In the genomic region with DNA sequence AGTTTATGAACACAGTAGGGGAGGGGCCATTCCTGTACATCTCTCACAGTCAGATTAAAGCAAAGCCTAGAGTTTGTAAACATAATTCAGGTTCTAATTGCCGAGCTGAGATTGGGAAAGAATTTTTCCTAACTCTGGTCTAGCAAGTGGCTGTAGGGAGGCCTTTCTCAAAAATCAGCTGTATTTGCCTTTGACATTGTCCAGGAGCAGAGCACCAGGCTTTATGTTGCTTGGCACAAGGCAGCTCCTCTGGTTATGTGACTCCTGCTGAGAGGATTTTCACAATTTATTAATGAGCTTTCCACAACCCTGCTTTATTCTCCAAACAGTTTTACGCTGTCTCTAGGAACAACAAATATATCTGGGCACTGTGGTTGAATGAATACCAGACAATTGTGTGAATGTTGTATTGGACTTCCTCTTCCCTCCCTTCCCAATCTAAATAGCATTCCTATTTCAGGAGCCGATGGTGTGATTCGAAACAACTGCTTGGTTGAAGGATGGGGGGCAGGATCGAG, we compare ENCODE assay signal across 19 cellular contexts. TPM values are rescaled to one million over a fixed set of nuclear protein-coding genes. Genes with fewer than 3 reads are reported as not detected.
DNase-seq lines count a peak whose midpoint lies in the region; ATAC-seq, FAIRE-seq and TF ChIP-seq lines count a peak whose summit lies in the region.
"Had no signal": no experiment of that assay in that cellular context is flagged by ENCODE, and none has a peak within 500 bp of the region (broad histone marks: within the 10 kb centered on the region; RNA-seq: fewer than 3 reads in every experiment).

No MANE protein-coding gene starts in this region.

- in situ Hi-C loops in HepG2 (cut with HindIII; ENCODE audit: extremely low pct_ligation_motif_present, low pct_unique_long_range_greater_than_20kb): no loop called here

- H3K4me3 ChIP-seq in HepG2 (replicated peaks in 1 of 3; ENCODE audit: insufficient read depth in 1 of 3, low read depth in 2 of 3, low read length in 3 of 3) (no peak overlapping the region), right lobe of liver (no peak overlapping the region)
- H3K4me3 ChIP-seq: SJCRH30 had no signal

- peaks cover 4 to 33% of the 10 kb centered on the region in 2 experiments for H3K36me3 ChIP-seq in HepG2 (replicated peaks in 1 of 2; ENCODE audit: control insufficient read depth in 1 of 2, insufficient read depth in 2 of 2, low read length in 2 of 2)
- H3K36me3 ChIP-seq in right lobe of liver: peaks cover 0 to 39% (median 4%) of the 10 kb centered on the region in 4 donors

- H3K4me2 ChIP-seq in HepG2 (ENCODE audit: low read depth, low read length): no peak overlapping the region

- H3K27ac ChIP-seq in HepG2 (ENCODE audit: extremely low read length, insufficient read depth, low read length): no peak overlapping the region
- no peak overlapping the region for H3K27ac ChIP-seq in right lobe of liver
- H3K27ac ChIP-seq: C4-2B, RWPE1, SJCRH30 had no signal

- no peak overlapping the region for H3K4me3 Mint-ChIP-seq in nephron progenitor cell

- no peak for TF ChIP-seq RAD21 in HepG2 (CRISPR knock-in tag; IDR thresholded peaks at IDR 0.05)

- no peak overlapping the region for H2AFZ ChIP-seq in HepG2 (ENCODE audit: low read length)

- peak overlapping the region; percentile 63 for H3K27ac Mint-ChIP-seq in nephron progenitor cell

- no peak for FAIRE-seq in HepG2 (lab: Jason Lieb, UNC)
- FAIRE-seq: H54 had no signal

- H3K36me3 Mint-ChIP-seq in nephron progenitor cell (ENCODE audit: low read depth): peaks cover 47% of the 10 kb centered on the region

- H3K27me3 Mint-ChIP-seq in nephron progenitor cell (ENCODE audit: low read depth, poor library complexity): no peaks in the 10 kb centered on the region

- POLR2A ChIA-PET in HepG2 (lab: Yijun Ruan, JAX): no interaction called here

- ATAC-seq in HepG2: no peak
- ATAC-seq in right lobe of liver: no peak
- ATAC-seq: PC-3 had no signal

- 94% methylated on average over 5 of the region's 5 CpGs for WGBS in HepG2 (ENCODE audit: low lambda C conversion rate)
- 75% methylated on average over 5 of the region's 5 CpGs for WGBS in right lobe of liver (ENCODE audit: insufficient coverage, low coverage, low lambda C conversion rate, missing lambda C conversion rate)

- TF ChIP-seq EP300 in HepG2 (IDR thresholded peaks at IDR 0.05; ENCODE audit: low read depth in 2 of 2, low read length in 2 of 2): no peak
- TF ChIP-seq EP300 in HepG2 (CRISPR knock-in tag; IDR thresholded peaks at IDR 0.05; ENCODE audit: borderline replicate concordance): no peak

- H3K9me3 ChIP-seq in HepG2 (ENCODE audit: low read length) (no peaks in the 10 kb centered on the region), right lobe of liver (no peaks in the 10 kb centered on the region)
- H3K9me3 ChIP-seq: SJCRH30 had no signal

- H3K9me3 Mint-ChIP-seq in nephron progenitor cell: no peaks in the 10 kb centered on the region

- H3K9ac ChIP-seq in HepG2 (ENCODE audit: insufficient read depth, low read depth, low read length): no peak overlapping the region

- TF ChIP-seq CTCF in HepG2 (CRISPR knock-in tag; IDR thresholded peaks at IDR 0.05) (no peak), right lobe of liver (IDR thresholded peaks at IDR 0.05) (no peak), nephron progenitor cell (IDR thresholded peaks at IDR 0.05) (no peak)

- H4K20me1 ChIP-seq in HepG2 (ENCODE audit: insufficient read depth, low read length): no peaks in the 10 kb centered on the region; the same call in 1 of the 2 replicates

- CTCF ChIA-PET in HepG2 (lab: Yijun Ruan, JAX; ENCODE audit: low intra/inter-chr PET ratio, low total read pairs): no interaction called here

- no peaks in the 10 kb centered on the region for H3K4me1 Mint-ChIP-seq in nephron progenitor cell

- TSS peak; percentile 3 for BruUV-seq in HepG2 (replicated peaks; lab: Mats Ljungman, UMichigan)

- no peaks in the 10 kb centered on the region for H3K79me2 ChIP-seq in HepG2 (ENCODE audit: insufficient read depth, low read length)

- H3K4me1 ChIP-seq in HepG2 (ENCODE audit: insufficient read depth, low read length) (no peaks in the 10 kb centered on the region), right lobe of liver (no peaks in the 10 kb centered on the region)
- H3K4me1 ChIP-seq: SJCRH30 had no signal

- no peak for TF ChIP-seq POLR2A in HepG2 (IDR thresholded peaks at IDR 0.05; ENCODE audit: insufficient read depth in 1 of 2, low read depth in 2 of 2, low read length in 2 of 2)
- no peak for TF ChIP-seq POLR2A in right lobe of liver (IDR thresholded peaks at IDR 0.05)

- H3K27me3 ChIP-seq in HepG2 (ENCODE audit: control insufficient read depth in 1 of 2, insufficient read depth in 2 of 2, low read length in 2 of 2) (no peaks in the 10 kb centered on the region), right lobe of liver (no peaks in the 10 kb centered on the region)
- H3K27me3 ChIP-seq: SJCRH30 had no signal

- intact Hi-C loops in HepG2 (cut with micrococcal nuclease; ENCODE audit: unreplicated experiment) (no loop called here), right lobe of liver (cut with DNase I) (no loop called here)

- DNase-seq in HepG2 (ENCODE audit: low spot score) (no peak), right lobe of liver (no peak), astrocyte of the hippocampus (ENCODE audit: low read depth, low spot score) (peak; percentile 86), nephron progenitor cell (no peak), HPDE6-E6E7 (ENCODE audit: extremely low spot score) (no peak), NCI-H526 (lab: John Stamatoyannopoulos, UW) (no peak), SIG-M5 treated with dmso at 0.1 percent for 504 hours (lab: John Stamatoyannopoulos, UW; ENCODE audit: unreplicated experiment) (no peak)
- DNase-seq: AML-193, DMS79 treated with DMSO at 0.1 percent for 48 hours, NCI-H2081 treated with DMSO at 0.1 percent for 48 hours, NCI-H510A, NCI-H82, PC-3, SJCRH30 had no signal

TF ChIP-seq in HepG2, 621 proteins besides CTCF, POLR2A, EP300 and RAD21:
- TF ChIP-seq ZNF589 (CRISPR knock-in tag; conservative IDR thresholded peaks at IDR 0.05): no peak
- TF ChIP-seq SPEN (CRISPR knock-in tag; IDR thresholded peaks at IDR 0.05; ENCODE audit: low read depth): no peak
- TF ChIP-seq ZNF766 (CRISPR knock-in tag; IDR thresholded peaks at IDR 0.05; ENCODE audit: borderline replicate concordance): no peak

RNA-seq across cellular contexts. Expression of gene LSM6, which starts 14.9 kb away (rescaled TPM):
- total RNA-seq in HepG2 (2016; rRNA removed; fragmentation: Illumina TruSeq; extraction: Trizol) (83.3 and 83.8 TPM in 2 replicates), right lobe of liver (10 to 100 TPM in 4 of 6 experiments, 1 to 10 TPM in 2; 6.4 to 19.3 (median 11.0) TPM)
- total RNA-seq in HepG2 (2016; cell fraction: cytosol; rRNA removed; fragmentation: Illumina TruSeq; extraction: Trizol; ENCODE audit: low read depth): 39.6 and 54.4 TPM in 2 replicates
- total RNA-seq in HepG2 (2016; cell fraction: insoluble cytoplasmic fraction; rRNA removed; fragmentation: Illumina TruSeq; extraction: Trizol): 88.2 and 99.3 TPM in 2 replicates
- 57.7 and 65.1 TPM in 2 replicates for total RNA-seq in HepG2 (2016; cell fraction: membrane; rRNA removed; fragmentation: Illumina TruSeq; extraction: Trizol)
- 47.6 and 57.6 TPM in 2 replicates for total RNA-seq in HepG2 (2016; cell fraction: nucleus; rRNA removed; fragmentation: Illumina TruSeq; extraction: Trizol)
- polyA plus RNA-seq in HepG2 (2011; rRNA removed): 9.4 and 14.6 TPM in 2 replicates
- 10.7 and 11.2 TPM in 2 replicates for polyA plus RNA-seq in HepG2 (2011; cell fraction: cytosol; rRNA removed)
- 9.8 and 10.7 TPM in 2 replicates for polyA plus RNA-seq in HepG2 (2011; cell fraction: nucleus; rRNA removed)
- polyA plus RNA-seq in HepG2 (2012): 24.9 and 48.8 TPM in 2 replicates
- polyA plus RNA-seq in HepG2 (2016; cell fraction: cytosol; fragmentation: Illumina TruSeq; extraction: Trizol; ENCODE audit: low read depth): 36.5 and 69.0 TPM in 2 replicates
- 101 and 128 TPM in 2 replicates for polyA plus RNA-seq in HepG2 (2016; cell fraction: insoluble cytoplasmic fraction; fragmentation: Illumina TruSeq; extraction: Trizol; ENCODE audit: low read depth)
- polyA plus RNA-seq in HepG2 (2016; cell fraction: membrane; fragmentation: Illumina TruSeq; extraction: Trizol; ENCODE audit: low read depth): 54.5 and 71.4 TPM in 2 replicates
- polyA plus RNA-seq in HepG2 (2016; cell fraction: nucleus; fragmentation: Illumina TruSeq; extraction: Trizol; ENCODE audit: insufficient read depth, low read depth): 57.3 and 69.6 TPM in 2 replicates
- polyA minus RNA-seq in HepG2 (2011; rRNA and poly(A)+ RNA removed; ENCODE audit: low replicate concordance): 19.2 and 21.6 TPM in 2 replicates
- polyA minus RNA-seq in HepG2 (2011; cell fraction: cytosol; rRNA and poly(A)+ RNA removed): 6.0 and 6.4 TPM in 2 replicates
- polyA minus RNA-seq in HepG2 (2011; cell fraction: nucleus; rRNA and poly(A)+ RNA removed): 60.8 and 80.3 TPM in 2 replicates

RNA-seq across cellular contexts. Expression of gene REELD1, which starts 23.9 kb away (rescaled TPM):
- total RNA-seq in HepG2 (2016; rRNA removed; fragmentation: Illumina TruSeq; extraction: Trizol): 0.04 TPM in 1 of 2 replicates, not detected in the other
- total RNA-seq in HepG2 (2016; cell fraction: cytosol; rRNA removed; fragmentation: Illumina TruSeq; extraction: Trizol; ENCODE audit: low read depth): not detected in 2 replicates
- not detected in 2 replicates for total RNA-seq in HepG2 (2016; cell fraction: insoluble cytoplasmic fraction; rRNA removed; fragmentation: Illumina TruSeq; extraction: Trizol)
- total RNA-seq in HepG2 (2016; cell fraction: membrane; rRNA removed; fragmentation: Illumina TruSeq; extraction: Trizol): not detected in 2 replicates
- total RNA-seq in HepG2 (2016; cell fraction: nucleus; rRNA removed; fragmentation: Illumina TruSeq; extraction: Trizol): not detected in 2 replicates
- polyA plus RNA-seq in HepG2 (2011; rRNA removed): 0.08 and 0.26 TPM in 2 replicates
- polyA plus RNA-seq in HepG2 (2011; cell fraction: cytosol; rRNA removed): 0.03 TPM in 1 of 2 replicates, not detected in the other
- polyA plus RNA-seq in HepG2 (2011; cell fraction: nucleus; rRNA removed): 0.24 TPM in 1 of 2 replicates, not detected in the other
- 0.09 TPM in 1 of 2 replicates, not detected in the other for polyA plus RNA-seq in HepG2 (2012)
- polyA plus RNA-seq in HepG2 (2016; cell fraction: cytosol; fragmentation: Illumina TruSeq; extraction: Trizol; ENCODE audit: low read depth): not detected in 2 replicates
- not detected in 2 replicates for polyA plus RNA-seq in HepG2 (2016; cell fraction: insoluble cytoplasmic fraction; fragmentation: Illumina TruSeq; extraction: Trizol; ENCODE audit: low read depth)
- polyA plus RNA-seq in HepG2 (2016; cell fraction: membrane; fragmentation: Illumina TruSeq; extraction: Trizol; ENCODE audit: low read depth): not detected in 2 replicates
- polyA plus RNA-seq in HepG2 (2016; cell fraction: nucleus; fragmentation: Illumina TruSeq; extraction: Trizol; ENCODE audit: insufficient read depth, low read depth): not detected in 2 replicates
- not detected in 2 replicates for polyA minus RNA-seq in HepG2 (2011; rRNA and poly(A)+ RNA removed; ENCODE audit: low replicate concordance)
- not detected in 2 replicates for polyA minus RNA-seq in HepG2 (2011; cell fraction: cytosol; rRNA and poly(A)+ RNA removed)
- polyA minus RNA-seq in HepG2 (2011; cell fraction: nucleus; rRNA and poly(A)+ RNA removed): not detected in 2 replicates
- under 1 TPM in 5 of 6 experiments, not detected in 1; 0.12 to 0.50 (median 0.35) TPM for total RNA-seq in right lobe of liver
- total RNA-seq: HT-29, M059J, PC-3, SJCRH30 had no signal
